Comparison of ENCODE assay signal across 14 cellular contexts in the genomic region with DNA sequence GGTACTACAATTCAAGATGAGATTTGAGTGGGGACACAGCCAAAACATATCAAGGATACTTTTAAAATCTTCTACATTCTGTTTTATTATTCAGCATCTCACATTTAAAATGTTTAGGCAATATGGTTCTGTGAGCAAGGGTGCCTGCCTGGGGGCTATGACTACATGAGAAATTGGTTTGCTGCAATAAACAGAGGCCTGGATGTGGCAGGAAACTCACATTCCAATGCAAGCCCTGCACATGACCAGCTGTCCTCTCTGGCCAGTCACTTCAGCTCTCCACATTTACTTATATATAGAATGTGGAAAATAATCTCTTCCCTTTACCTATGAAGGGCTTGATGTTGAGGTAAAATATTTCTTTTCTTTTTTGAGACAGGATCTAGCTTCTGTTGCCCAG.
A peak's percentile ranks its signal among the peaks of the same experiment; 100 is the strongest.
DNase-seq lines count a peak whose midpoint lies in the region; ATAC-seq and TF ChIP-seq lines count a peak whose summit lies in the region.
"Had no signal": no experiment of that assay in that cellular context is flagged by ENCODE, and none has a peak within 500 bp of the region (broad histone marks: within the 10 kb centered on the region; RNA-seq: fewer than 3 reads in every experiment).

No MANE protein-coding gene starts in this region.

- no peak for TF ChIP-seq RAD21 in IMR-90 (IDR thresholded peaks at IDR 0.05; ENCODE audit: low read length)

- POLR2A ChIA-PET in IMR-90 (lab: Charles Lee; ENCODE audit: unreplicated experiment) = no interaction called here

- no peak overlapping the region for H2AK9ac ChIP-seq in IMR-90 (replicated peaks; ENCODE audit: low read depth, low read length, poor library complexity)

- H2AFZ ChIP-seq in IMR-90 (replicated peaks; ENCODE audit: low read length, poor library complexity) = no peak overlapping the region
- H2AFZ ChIP-seq: GM23338 had no signal

- no peak overlapping the region for H3K27ac ChIP-seq in IMR-90 (ENCODE audit: insufficient read depth, low read length)
- H3K27ac ChIP-seq: BLaER1 had no signal

- no peak overlapping the region for H2AK5ac ChIP-seq in IMR-90 (ENCODE audit: low read depth, low read length)

- in situ Hi-C loops in IMR-90 (cut with MboI; ENCODE audit: low sequenced_read_pairs) = no loop called here

- H2BK5ac ChIP-seq in IMR-90 (ENCODE audit: low read depth, low read length, poor library complexity, severe bottlenecking) = peak overlapping the region; percentile 2

- no peak overlapping the region for H3K14ac ChIP-seq in IMR-90 (replicated peaks; ENCODE audit: low read depth, low read length)

- TF ChIP-seq POLR2A in IMR-90 (IDR thresholded peaks at IDR 0.05; ENCODE audit: low read depth, low read length) = no peak

- H3K4me1 ChIP-seq in IMR-90 (ENCODE audit: control insufficient read depth, insufficient read depth, low read length) = peaks cover 3% of the 10 kb centered on the region; the same call in 1 of the 2 replicates
- H3K4me1 ChIP-seq: BLaER1 had no signal

- no peak overlapping the region for H3K4me3 ChIP-seq in IMR-90 (ENCODE audit: insufficient read depth, low read depth, low read length)
- H3K4me3 ChIP-seq: BLaER1, GM23338 had no signal

- H3K9me3 ChIP-seq in IMR-90 (ENCODE audit: control insufficient read depth, insufficient read depth, low read length) = no peaks in the 10 kb centered on the region; the same call in 1 of the 2 replicates

- H4K8ac ChIP-seq in IMR-90 (ENCODE audit: low read depth in 2 of 2, low read length in 2 of 2) = no peak overlapping the region

- H3K23ac ChIP-seq in IMR-90 (ENCODE audit: low read depth, low read length) = no peak overlapping the region

- TF ChIP-seq CTCF in IMR-90 (conservative IDR thresholded peaks at IDR 0.05; ENCODE audit: low read depth, low read length) = no peak

- CTCF ChIA-PET in IMR-90 (lab: Yijun Ruan, JAX) = no interaction called here

- H2BK15ac ChIP-seq in IMR-90 (ENCODE audit: low read depth, low read length) = no peak overlapping the region

- no TSS peak for BruUV-seq in IMR-90 (replicated peaks; lab: Mats Ljungman, UMichigan)

- no peak overlapping the region for H3K9ac ChIP-seq in IMR-90 (ENCODE audit: low read depth, low read length)
- H3K9ac ChIP-seq: BLaER1 had no signal

- H4K5ac ChIP-seq in IMR-90 (ENCODE audit: low read depth, low read length) = no peak overlapping the region

- ATAC-seq in IMR-90 (ENCODE audit: low read depth) = peak; percentile 80
- no peak for ATAC-seq in HG02588 (IDR thresholded peaks at IDR 0.05; ENCODE audit: unreplicated experiment)
- ATAC-seq: GM23338 had no signal

- DNase-seq in EL = peak; percentile 53
- DNase-seq in IMR-90 = peak; percentile 66
- peak; percentile 34 for DNase-seq in fibroblast of gingiva (ENCODE audit: low read depth)
- DNase-seq in NCI-H1694 treated with DMSO at 0.1 percent for 48 hours (lab: John Stamatoyannopoulos, UW) = no peak
- no peak for DNase-seq in effector CD8-positive, alpha-beta T cell (lab: John Stamatoyannopoulos, UW)
- DNase-seq: ACHN; CD4-positive, alpha-beta memory T cell; DMS153; DMS79; HCEC 1CT; KBM-7 had no signal

- H3K36me3 ChIP-seq in IMR-90 (ENCODE audit: control insufficient read depth, insufficient read depth, low read length) = no peaks in the 10 kb centered on the region
- H3K36me3 ChIP-seq: BLaER1 had no signal

- intact Hi-C loops in IMR-90 (cut with micrococcal nuclease) = no loop called here

- peaks cover 4% of the 10 kb centered on the region; the same call in 1 of the 2 replicates for H3K9me1 ChIP-seq in IMR-90 (ENCODE audit: insufficient read depth, low read length)

- no peak overlapping the region for H3K4ac ChIP-seq in IMR-90 (ENCODE audit: low read depth, low read length)

- H2BK20ac ChIP-seq in IMR-90 (ENCODE audit: low read depth, low read length) = 0 out of 2 replicates have a peak overlapping the region, but pooled peaks have one; percentile 9

- no peak overlapping the region for H4K91ac ChIP-seq in IMR-90 (ENCODE audit: insufficient read depth, low read depth, low read length)

- no peak overlapping the region for H3K56ac ChIP-seq in IMR-90 (ENCODE audit: extremely low read depth, insufficient read depth, low read length)

- H4K20me1 ChIP-seq in IMR-90 (ENCODE audit: insufficient read depth, low read length) = no peaks in the 10 kb centered on the region
- H4K20me1 ChIP-seq: BLaER1 had no signal

- H3K27me3 ChIP-seq in IMR-90 (ENCODE audit: control insufficient read depth, insufficient read depth, low read length) = no peaks in the 10 kb centered on the region
- H3K27me3 ChIP-seq: BLaER1 had no signal

- dilution Hi-C loops in IMR-90 (cut with HindIII; ENCODE audit: low sequenced_read_pairs, unreplicated experiment) = no loop called here

- H3K18ac ChIP-seq in IMR-90 (ENCODE audit: low read depth, low read length) = no peak overlapping the region

- no peak overlapping the region for H3K4me2 ChIP-seq in IMR-90 (ENCODE audit: low read depth, low read length)
- H3K4me2 ChIP-seq: BLaER1, GM23338 had no signal

- H2BK120ac ChIP-seq in IMR-90 (ENCODE audit: low read depth, low read length) = peak overlapping the region; percentile 19; the same call in 1 of the 2 replicates

- no peaks in the 10 kb centered on the region for H3K79me1 ChIP-seq in IMR-90 (ENCODE audit: low read depth in 1 of 2, low read length in 2 of 2)

TF ChIP-seq in IMR-90, 13 proteins besides CTCF, POLR2A, EP300 and RAD21:
- TF ChIP-seq RCOR1 (IDR thresholded peaks at IDR 0.05; ENCODE audit: insufficient replicate concordance, low read length) = no peak
- TF ChIP-seq, protein P1, sequence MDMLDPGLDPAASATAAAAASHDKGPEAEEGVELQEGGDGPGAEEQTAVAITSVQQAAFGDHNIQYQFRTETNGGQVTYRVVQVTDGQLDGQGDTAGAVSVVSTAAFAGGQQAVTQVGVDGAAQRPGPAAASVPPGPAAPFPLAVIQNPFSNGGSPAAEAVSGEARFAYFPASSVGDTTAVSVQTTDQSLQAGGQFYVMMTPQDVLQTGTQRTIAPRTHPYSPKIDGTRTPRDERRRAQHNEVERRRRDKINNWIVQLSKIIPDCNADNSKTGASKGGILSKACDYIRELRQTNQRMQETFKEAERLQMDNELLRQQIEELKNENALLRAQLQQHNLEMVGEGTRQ (IDR thresholded peaks at IDR 0.05; ENCODE audit: low read depth, low read length) = 0 out of 2 replicates have a peak, but pooled peaks have one; percentile 13
- TF ChIP-seq BHLHE40 (IDR thresholded peaks at IDR 0.05; ENCODE audit: low read depth, low read length) = peak; percentile 88; the same call in 1 of the 2 replicates
TF ChIP-seq in IMR-90: peak in this region for 2.

Comparison
In these comparisons a context has a peak if more than half of its experiments do, and no peak if none do; other contexts are left out.
1. DNase-seq: peak in EL (single experiment), IMR-90 (single experiment) and fibroblast of gingiva (single experiment); none in NCI-H1694 treated with DMSO at 0.1 percent for 48 hours (single experiment) and effector CD8-positive, alpha-beta T cell (single experiment).